In genomic region chr19:4368128-4368820, GRCh38 we compare ENCODE assay signal across 7 cellular contexts. TPM values are rescaled to one million over a fixed set of nuclear protein-coding genes. Genes with fewer than 3 reads are reported as not detected.
DNase-seq lines count a peak whose midpoint lies in the region; ATAC-seq, FAIRE-seq and TF ChIP-seq lines count a peak whose summit lies in the region.

No MANE protein-coding gene starts in this region.

- H3K4me3 Mint-ChIP-seq in HFFc6, result no peak overlapping the region
- peak overlapping the region; percentile 60 for H3K4me3 Mint-ChIP-seq in activated CD8-positive, alpha-beta T cell treated with anti-CD3 and anti-CD28 coated beads for 36 hours
- peak overlapping the region; percentile 82 for H3K4me3 Mint-ChIP-seq in stimulated activated effector memory CD8-positive, alpha-beta T cell treated with anti-CD3 and anti-CD28 coated beads, Interleukin-12 subunit alpha, Interleukin-12 subunit beta, amount 100 ng/mL, for 72 hours

- H3K27ac Mint-ChIP-seq in HFFc6, result peak overlapping the region; percentile 36
- H3K27ac Mint-ChIP-seq in activated CD8-positive, alpha-beta T cell treated with anti-CD3 and anti-CD28 coated beads for 36 hours, result peak overlapping the region; percentile 89
- peak overlapping the region; percentile 95 for H3K27ac Mint-ChIP-seq in stimulated activated effector memory CD8-positive, alpha-beta T cell treated with anti-CD3 and anti-CD28 coated beads, Interleukin-12 subunit alpha, Interleukin-12 subunit beta, amount 100 ng/mL, for 72 hours

- TF ChIP-seq CTCF in HFFc6 (IDR thresholded peaks at IDR 0.05), result no peak
- no peak for TF ChIP-seq CTCF in activated CD8-positive, alpha-beta T cell treated with anti-CD3 and anti-CD28 coated beads for 36 hours (IDR thresholded peaks at IDR 0.05)
- no peak for TF ChIP-seq CTCF in left ventricle myocardium inferior (IDR thresholded peaks at IDR 0.05; ENCODE audit: borderline replicate concordance)

- H3K9me3 ChIP-seq in left ventricle myocardium inferior (replicated peaks), result no peaks in the 10 kb centered on the region

- peaks cover 9% of the 10 kb centered on the region for H3K4me1 Mint-ChIP-seq in HFFc6 (ENCODE audit: low read depth)
- peaks cover 38% of the 10 kb centered on the region for H3K4me1 Mint-ChIP-seq in activated CD8-positive, alpha-beta T cell treated with anti-CD3 and anti-CD28 coated beads for 36 hours (ENCODE audit: low read depth)
- H3K4me1 Mint-ChIP-seq in stimulated activated effector memory CD8-positive, alpha-beta T cell treated with anti-CD3 and anti-CD28 coated beads, Interleukin-12 subunit alpha, Interleukin-12 subunit beta, amount 100 ng/mL, for 72 hours, result peaks cover 60% of the 10 kb centered on the region

- H3K36me3 ChIP-seq in left ventricle myocardium inferior, result peaks cover 35% of the 10 kb centered on the region

- intact Hi-C loops in activated CD8-positive, alpha-beta T cell treated with anti-CD3 and anti-CD28 coated beads for 36 hours (cut with micrococcal nuclease), result no loop called here
- intact Hi-C loops in left ventricle myocardium inferior (cut with micrococcal nuclease), result no loop called here

- H3K27ac ChIP-seq in left ventricle myocardium inferior (replicated peaks), result peak overlapping the region; percentile 85

- H3K4me1 ChIP-seq in left ventricle myocardium inferior, result peaks cover 68% of the 10 kb centered on the region

- peaks cover 3% of the 10 kb centered on the region for H3K27me3 Mint-ChIP-seq in HFFc6 (ENCODE audit: insufficient read depth)
- no peaks in the 10 kb centered on the region for H3K27me3 Mint-ChIP-seq in activated CD8-positive, alpha-beta T cell treated with anti-CD3 and anti-CD28 coated beads for 36 hours

- DNase-seq in HFFc6 (no peak), left ventricle myocardium inferior (no peak), frontal cortex (ENCODE audit: low spot score in 2 of 2) (no peak), NCI-H146 treated with DMSO at 0.1 percent for 48 hours (lab: John Stamatoyannopoulos, UW; ENCODE audit: unreplicated experiment) (no peak), NOMO-1 treated with DMSO at 0.1 percent for 48 hours (lab: John Stamatoyannopoulos, UW; ENCODE audit: unreplicated experiment) (no peak)
- no peak for DNase-seq in activated CD8-positive, alpha-beta T cell treated with anti-CD3 and anti-CD28 coated beads for 36 hours
- DNase-seq in stimulated activated effector memory CD8-positive, alpha-beta T cell treated with anti-CD3 and anti-CD28 coated beads, Interleukin-12 subunit alpha, Interleukin-12 subunit beta, amount 100 ng/mL, for 72 hours (ENCODE audit: low spot score in 2 of 2), result peak in 1 of 2 donors; percentile 60

- H3K27me3 ChIP-seq in left ventricle myocardium inferior (ENCODE audit: low read depth), result no peaks in the 10 kb centered on the region

- H3K36me3 Mint-ChIP-seq in HFFc6 (ENCODE audit: low read depth), result no peaks in the 10 kb centered on the region
- peaks cover 14% of the 10 kb centered on the region for H3K36me3 Mint-ChIP-seq in activated CD8-positive, alpha-beta T cell treated with anti-CD3 and anti-CD28 coated beads for 36 hours (ENCODE audit: low read depth)
- H3K36me3 Mint-ChIP-seq in stimulated activated effector memory CD8-positive, alpha-beta T cell treated with anti-CD3 and anti-CD28 coated beads, Interleukin-12 subunit alpha, Interleukin-12 subunit beta, amount 100 ng/mL, for 72 hours, result peaks cover 80% of the 10 kb centered on the region

- CTCF ChIA-PET in activated CD8-positive, alpha-beta T cell treated with anti-CD3 and anti-CD28 coated beads for 36 hours (lab: Charles Lee), result interaction anchor here (1.3 to 1.9 kb wide), 2 partner anchors 16 to 32 kb away, joined by 4 read pairs; partner anchors contain the start of gene SH3GL1

- peak overlapping the region; percentile 1 for H3K4me3 ChIP-seq in left ventricle myocardium inferior

- no peaks in the 10 kb centered on the region for H3K9me3 Mint-ChIP-seq in HFFc6
- no peaks in the 10 kb centered on the region for H3K9me3 Mint-ChIP-seq in activated CD8-positive, alpha-beta T cell treated with anti-CD3 and anti-CD28 coated beads for 36 hours
- H3K9me3 Mint-ChIP-seq in stimulated activated effector memory CD8-positive, alpha-beta T cell treated with anti-CD3 and anti-CD28 coated beads, Interleukin-12 subunit alpha, Interleukin-12 subunit beta, amount 100 ng/mL, for 72 hours, result no peaks in the 10 kb centered on the region

- no peak for FAIRE-seq in frontal cortex (lab: Jason Lieb, UNC)

- POLR2A ChIA-PET in activated CD8-positive, alpha-beta T cell treated with anti-CD3 and anti-CD28 coated beads for 36 hours (lab: Charles Lee), result interaction anchor here (0.8 to 1.4 kb wide), 3 partner anchors 11 to 26 kb away, joined by 3 to 5 read pairs (median 4); no protein-coding TSS in a partner anchor

- no peak for ATAC-seq in activated CD8-positive, alpha-beta T cell treated with anti-CD3 and anti-CD28 coated beads for 36 hours
- ATAC-seq in stimulated activated effector memory CD8-positive, alpha-beta T cell treated with anti-CD3 and anti-CD28 coated beads, Interleukin-12 subunit alpha, Interleukin-12 subunit beta, amount 100 ng/mL, for 72 hours, result no peak

RNA-seq across cellular contexts. Expression of gene MPND, which starts 24.9 kb away (rescaled TPM):
- 10 to 100 TPM; 11.7 to 15.0 (median 12.1) TPM for total RNA-seq in HFFc6 (2021; fragmentation: NEBNext Ultra II Directional; extraction: Animal tissue kit (Norgen Biotek cat#: 25700))
- total RNA-seq in activated CD8-positive, alpha-beta T cell treated with anti-CD3 and anti-CD28 coated beads for 36 hours, result 10 to 100 TPM; 15.5 to 16.6 TPM
- total RNA-seq in left ventricle myocardium inferior (19.2 TPM), frontal cortex (18.8 TPM)

RNA-seq across cellular contexts. Expression of gene STAP2, which starts 29.6 kb away (rescaled TPM):
- total RNA-seq in HFFc6 (2021; fragmentation: NEBNext Ultra II Directional; extraction: Animal tissue kit (Norgen Biotek cat#: 25700)), result 1 to 10 TPM in 4 of 6 experiments, under 1 TPM in 2; 0.24 to 2.7 (median 1.9) TPM
- 10 to 100 TPM in 1 of 2 experiments, 1 to 10 TPM in 1; 9.6 to 14.6 TPM for total RNA-seq in activated CD8-positive, alpha-beta T cell treated with anti-CD3 and anti-CD28 coated beads for 36 hours
- total RNA-seq in left ventricle myocardium inferior (2.6 TPM), frontal cortex (0.82 TPM)

RNA-seq across cellular contexts. Expression of gene SH3GL1, which starts 32.1 kb away (rescaled TPM):
- 100 to 1,000 TPM; 102 to 126 (median 110) TPM for total RNA-seq in HFFc6 (2021; fragmentation: NEBNext Ultra II Directional; extraction: Animal tissue kit (Norgen Biotek cat#: 25700))
- total RNA-seq in activated CD8-positive, alpha-beta T cell treated with anti-CD3 and anti-CD28 coated beads for 36 hours, result 10 to 100 TPM; 53.1 to 59.2 TPM
- total RNA-seq in left ventricle myocardium inferior (18.6 TPM), frontal cortex (17.5 TPM)

RNA-seq across cellular contexts. Expression of gene CHAF1A, which starts 34.2 kb away (rescaled TPM):
- total RNA-seq in HFFc6 (2021; fragmentation: NEBNext Ultra II Directional; extraction: Animal tissue kit (Norgen Biotek cat#: 25700)), result 10 to 100 TPM; 18.3 to 26.3 (median 24.4) TPM
- 10 to 100 TPM; 78.3 to 80.5 TPM for total RNA-seq in activated CD8-positive, alpha-beta T cell treated with anti-CD3 and anti-CD28 coated beads for 36 hours
- 5.1 TPM for total RNA-seq in left ventricle myocardium inferior
- total RNA-seq in frontal cortex, result 11.8 TPM

Comparison
In these comparisons a context has a peak if more than half of its experiments do, and no peak if none do; other contexts are left out.
1. H3K27ac Mint-ChIP-seq: peak in every context shown above with its lines; median percentile 95 in stimulated activated effector memory CD8-positive, alpha-beta T cell treated with anti-CD3 and anti-CD28 coated beads, Interleukin-12 subunit alpha, Interleukin-12 subunit beta, amount 100 ng/mL, for 72 hours; 89 in activated CD8-positive, alpha-beta T cell treated with anti-CD3 and anti-CD28 coated beads for 36 hours; 36 in HFFc6.